ENCODE assay signal across 9 cellular contexts in the genomic region with DNA sequence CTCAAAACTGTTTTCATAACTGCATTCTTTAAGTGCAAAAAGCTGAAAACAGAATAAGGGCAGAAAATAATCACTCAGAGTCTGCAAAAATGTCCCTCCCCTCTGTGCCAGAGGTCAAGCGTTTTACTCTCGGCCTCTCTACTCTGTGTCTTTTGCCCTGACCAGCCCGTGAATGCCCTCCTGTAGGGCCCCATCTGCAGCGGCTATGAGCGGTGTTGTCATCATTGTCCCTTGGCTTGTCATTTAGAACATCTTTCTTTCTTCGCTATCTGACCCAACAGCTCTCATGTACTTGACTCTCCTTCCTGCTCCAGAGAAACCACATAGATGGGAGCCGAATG. TPM values are rescaled to one million over a fixed set of nuclear protein-coding genes. Genes with fewer than 3 reads are reported as not detected.
DNase-seq lines count a peak whose midpoint lies in the region; ATAC-seq and TF ChIP-seq lines count a peak whose summit lies in the region.
"Had no signal": no experiment of that assay in that cellular context is flagged by ENCODE, and none has a peak within 500 bp of the region (broad histone marks: within the 10 kb centered on the region; RNA-seq: fewer than 3 reads in every experiment).

No MANE protein-coding gene starts in this region.

- peak overlapping the region; percentile 52 for H3K27ac Mint-ChIP-seq in stimulated activated naive CD8-positive, alpha-beta T cell treated with anti-CD3 and anti-CD28 coated beads, Interleukin-15, Interleukin-2, amounts not matched to agents 100 ng/mL and 50 ng/mL, for 24 hours
- H3K27ac Mint-ChIP-seq in T-helper 17 cell, result peak overlapping the region; percentile 99

- intact Hi-C loops in testis (cut with DNase I; ENCODE audit: low total_unique reads), result loop anchor here (10.0 kb wide), 1 partner anchor 151 kb away; no protein-coding TSS in a partner anchor
- intact Hi-C loops in stomach (cut with DNase I; ENCODE audit: low total_unique reads), result loop anchor here (10.0 kb wide), 1 partner anchor 299 kb away; no protein-coding TSS in a partner anchor

- DNase-seq in stimulated activated naive CD8-positive, alpha-beta T cell treated with anti-CD3 and anti-CD28 coated beads, Interleukin-15, Interleukin-2, amounts not matched to agents 100 U/mL and 50 U/mL, for 24 hours, result no peak
- DNase-seq in T-helper 17 cell (no peak), islet precursor cell (peak; percentile 44), testis (peak; percentile 12), stomach (no peak), GM19238 (ENCODE audit: insufficient read length, low spot score) (no peak)
- DNase-seq in stimulated activated CD4-positive, alpha-beta T cell treated with anti-CD3 and anti-CD28 coated beads, Interleukin-4, amount 100 ng/mL, for 1 hour, result no peak

- no peaks in the 10 kb centered on the region for H3K9me3 ChIP-seq in T-helper 17 cell (ENCODE audit: control insufficient read depth, low read length, poor library complexity, severe bottlenecking)
- no peaks in the 10 kb centered on the region for H3K9me3 ChIP-seq in testis
- no peaks in the 10 kb centered on the region for H3K9me3 ChIP-seq in stomach
- H3K9me3 ChIP-seq: thoracic aorta had no signal

- TF ChIP-seq POLR2A in testis (IDR thresholded peaks at IDR 0.05), result no peak
- no peak for TF ChIP-seq POLR2A in stomach (IDR thresholded peaks at IDR 0.05)

- peaks cover 66% of the 10 kb centered on the region for H3K4me1 Mint-ChIP-seq in stimulated activated naive CD8-positive, alpha-beta T cell treated with anti-CD3 and anti-CD28 coated beads, Interleukin-15, Interleukin-2, amounts not matched to agents 100 ng/mL and 50 ng/mL, for 24 hours (ENCODE audit: low read depth)
- H3K4me1 Mint-ChIP-seq in T-helper 17 cell, result peaks cover 56% of the 10 kb centered on the region

- H3K4me3 Mint-ChIP-seq in stimulated activated naive CD8-positive, alpha-beta T cell treated with anti-CD3 and anti-CD28 coated beads, Interleukin-15, Interleukin-2, amounts not matched to agents 100 ng/mL and 50 ng/mL, for 24 hours, result no peak overlapping the region
- peak overlapping the region; percentile 66 for H3K4me3 Mint-ChIP-seq in T-helper 17 cell

- no peak for ATAC-seq in stimulated activated naive CD8-positive, alpha-beta T cell treated with anti-CD3 and anti-CD28 coated beads, Interleukin-15, Interleukin-2, amounts not matched to agents 100 U/mL and 50 U/mL, for 24 hours
- no peak for ATAC-seq in T-helper 17 cell

- no peaks in the 10 kb centered on the region for H3K27me3 ChIP-seq in testis
- H3K27me3 ChIP-seq in stomach, result no peaks in the 10 kb centered on the region

- TF ChIP-seq CTCF in testis (IDR thresholded peaks at IDR 0.05) (no peak), stomach (IDR thresholded peaks at IDR 0.05) (no peak)

- no peaks in the 10 kb centered on the region for H3K27me3 Mint-ChIP-seq in stimulated activated naive CD8-positive, alpha-beta T cell treated with anti-CD3 and anti-CD28 coated beads, Interleukin-15, Interleukin-2, amounts not matched to agents 100 ng/mL and 50 ng/mL, for 24 hours
- H3K27me3 Mint-ChIP-seq in T-helper 17 cell, result no peaks in the 10 kb centered on the region

- H3K27ac ChIP-seq in testis (no peak overlapping the region), stomach (no peak overlapping the region)
- H3K27ac ChIP-seq: thoracic aorta had no signal

- WGBS in testis, 2 donors, result 88 to 91% methylated on average over 7 of the region's 7 CpGs
- 85 to 92% (median 91%) methylated on average over 7 of the region's 7 CpGs for WGBS in stomach, 5 donors

- peaks cover 33% of the 10 kb centered on the region for H3K36me3 Mint-ChIP-seq in stimulated activated naive CD8-positive, alpha-beta T cell treated with anti-CD3 and anti-CD28 coated beads, Interleukin-15, Interleukin-2, amounts not matched to agents 100 ng/mL and 50 ng/mL, for 24 hours (ENCODE audit: low read depth)
- peaks cover 4% of the 10 kb centered on the region for H3K36me3 Mint-ChIP-seq in T-helper 17 cell (ENCODE audit: low read depth)

- no peaks in the 10 kb centered on the region for H3K9me3 Mint-ChIP-seq in stimulated activated naive CD8-positive, alpha-beta T cell treated with anti-CD3 and anti-CD28 coated beads, Interleukin-15, Interleukin-2, amounts not matched to agents 100 ng/mL and 50 ng/mL, for 24 hours

- H3K36me3 ChIP-seq in testis (ENCODE audit: low read depth, missing control alignments), result no peaks in the 10 kb centered on the region
- H3K36me3 ChIP-seq in stomach, result peaks cover 0 to 9% (median 0%) of the 10 kb centered on the region in 4 donors
- H3K36me3 ChIP-seq: thoracic aorta had no signal

- H3K4me1 ChIP-seq in testis (peaks cover 9% of the 10 kb centered on the region), stomach (peaks cover 6 to 38% (median 20%) of the 10 kb centered on the region in 4 donors)

- no peak overlapping the region for H3K4me3 ChIP-seq in testis
- no peak overlapping the region for H3K4me3 ChIP-seq in stomach
- H3K4me3 ChIP-seq: thoracic aorta had no signal

- TF ChIP-seq EP300 in stomach (IDR thresholded peaks at IDR 0.05), result no peak

RNA-seq across cellular contexts. Expression of a gene that starts 21.7 kb away (rescaled TPM):
- total RNA-seq in T-helper 17 cell, result 10 to 100 TPM; 68.8 to 71.2 TPM
- 10 to 100 TPM; 11.3 to 15.4 TPM for total RNA-seq in testis
- polyA plus RNA-seq in testis (ENCODE audit: insufficient read depth, low read depth, low replicate concordance), result 17.1 TPM
- total RNA-seq in stomach, result 10 to 100 TPM in 3 of 5 donors, 1 to 10 TPM in 2; 2.2 to 21.7 (median 17.5) TPM
- 10 to 100 TPM in 2 of 3 donors, 1 to 10 TPM in 1; 8.0 to 13.3 (median 12.2) TPM for polyA plus RNA-seq in stomach

Comparison
In these comparisons a context has a peak if more than half of its experiments do, and no peak if none do; other contexts are left out.
1. DNase-seq: peak in islet precursor cell (single experiment) and testis (single experiment); none in stimulated activated naive CD8-positive, alpha-beta T cell treated with anti-CD3 and anti-CD28 coated beads, Interleukin-15, Interleukin-2, amounts not matched to agents 100 U/mL and 50 U/mL, for 24 hours (single experiment), T-helper 17 cell (0 of 3), stomach (single experiment), stimulated activated CD4-positive, alpha-beta T cell treated with anti-CD3 and anti-CD28 coated beads, Interleukin-4, amount 100 ng/mL, for 1 hour (single experiment) and GM19238 (single experiment).